ENCODE assay signal across 39 cellular contexts in the genomic region with DNA sequence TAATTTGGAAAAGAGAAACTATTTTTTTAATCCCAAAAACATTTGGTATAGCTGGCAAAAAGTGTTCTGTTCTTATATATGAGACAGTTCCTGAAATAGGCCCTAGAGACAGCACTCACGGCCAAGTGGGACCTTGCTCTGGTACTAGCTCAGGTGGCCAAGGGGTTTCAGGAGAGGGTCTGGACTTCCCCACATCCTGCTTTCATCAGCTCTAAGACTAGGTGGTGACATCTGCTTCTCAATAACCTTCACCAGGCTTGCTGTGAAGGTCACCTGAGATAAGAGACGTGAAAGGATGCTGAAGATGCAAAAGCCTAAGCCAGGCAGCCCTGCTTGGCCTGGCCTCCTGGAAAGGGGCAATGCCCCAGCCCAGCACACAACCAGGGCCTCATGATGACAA.
"Had no signal": no experiment of that assay in that cellular context is flagged by ENCODE, and none has a peak within 500 bp of the region (broad histone marks: within the 10 kb centered on the region; RNA-seq: fewer than 3 reads in every experiment).

No MANE protein-coding gene starts in this region.

- DNase-seq: activated effector memory CD4-positive, alpha-beta T cell treated with anti-CD3 and anti-CD28 coated beads, Interleukin-2, amount 50 U/mL, for 16 hours; activated effector memory CD4-positive, alpha-beta T cell treated with Interleukin-2 at 50 U/mL for 16 hours; activated gamma-delta T cell; activated gamma-delta T cell treated with Interleukin-2 at 50 U/mL for 16 hours; activated naive CD4-positive, alpha-beta T cell; activated naive CD4-positive, alpha-beta T cell treated with anti-CD3 and anti-CD28 coated beads for 36 hours; activated naive CD4-positive, alpha-beta T cell treated with anti-CD3 and anti-CD28 coated beads, Interleukin-2, amount 10 ng/mL, durations not matched to agents 7 days and 5 days; activated naive CD4-positive, alpha-beta T cell treated with anti-CD3 and anti-CD28 coated beads, Interleukin-2, amount 50 U/mL, for 16 hours; activated naive CD4-positive, alpha-beta T cell treated with Interleukin-2 at 50 U/mL for 16 hours; activated naive CD8-positive, alpha-beta T cell treated with anti-CD3 and anti-CD28 coated beads for 36 hours; activated naive CD8-positive, alpha-beta T cell treated with anti-CD3 and anti-CD28 coated beads, Interleukin-2, amount 10 ng/mL, durations not matched to agents 7 days and 5 days; activated naive CD8-positive, alpha-beta T cell treated with anti-CD3 and anti-CD28 coated beads, Interleukin-2, amount 50 U/mL, for 24 hours; activated T-cell treated with anti-CD3 and anti-CD28 coated beads, Interleukin-2, amount 50 U/mL, for 24 hours; activated T-cell treated with anti-CD3 and anti-CD28 coated beads, Interleukin-2, amount 50 U/mL, for 4 hours; activated T-cell treated with anti-CD3 and anti-CD28 coated beads, Interleukin-2, amount 50 U/mL, for 48 hours; activated T-cell treated with anti-CD3 and anti-CD28 coated beads, Interleukin-2, amount 50 U/mL, for 72 hours; adrenal gland; amniotic stem cell; amygdala; anterior cingulate cortex; aorta; body of pancreas; brain microvascular endothelial cell; caudate nucleus; central memory CD4-positive, alpha-beta T cell; cerebellar nuclear complex had no signal

- H3K4me3 Mint-ChIP-seq: activated naive CD4-positive, alpha-beta T cell treated with anti-CD3 and anti-CD28 coated beads for 36 hours; activated naive CD4-positive, alpha-beta T cell treated with anti-CD3 and anti-CD28 coated beads, Interleukin-2, amount 10 ng/mL, durations not matched to agents 7 days and 5 days; activated naive CD4-positive, alpha-beta T cell treated with anti-CD3 and anti-CD28 coated beads, Interleukin-2, amount 50 U/mL, for 24 hours; activated naive CD8-positive, alpha-beta T cell; activated naive CD8-positive, alpha-beta T cell treated with anti-CD3 and anti-CD28 coated beads for 36 hours; activated naive CD8-positive, alpha-beta T cell treated with anti-CD3 and anti-CD28 coated beads, Interleukin-2, amount 10 ng/mL, durations not matched to agents 7 days and 5 days; activated naive CD8-positive, alpha-beta T cell treated with anti-CD3 and anti-CD28 coated beads, Interleukin-2, amount 50 U/mL, for 24 hours; activated T-cell treated with anti-CD3 and anti-CD28 coated beads, Interleukin-2, amount 50 U/mL, for 24 hours; activated T-cell treated with anti-CD3 and anti-CD28 coated beads, Interleukin-2, amount 50 U/mL, for 4 hours; activated T-cell treated with anti-CD3 and anti-CD28 coated beads, Interleukin-2, amount 50 U/mL, for 72 hours; activated T-helper 1 cell treated with anti-CD3 and anti-CD28 coated beads, Interleukin-12 subunit alpha, Interleukin-12 subunit beta, Interleukin-2, Interleukin-4 antibody, amounts not matched to agents 30 ng/mL and 10 ng/mL and 1 ng/mL, durations not matched to agents 14 hours and 24 hours and 36 hours; activated T-helper 17 cell treated with anti-CD3 and anti-CD28 coated beads, Interleukin-2, amount 50 U/mL, for 72 hours; brain; central memory CD8-positive, alpha-beta T cell had no signal

- H3K27me3 ChIP-seq: adrenal gland, ascending aorta, body of pancreas, brain microvascular endothelial cell, breast epithelium, cardiac muscle cell had no signal

- H3K27ac ChIP-seq: adrenal gland, ascending aorta, body of pancreas, brain microvascular endothelial cell, breast epithelium, cardiac muscle cell had no signal

- H3K4me1 Mint-ChIP-seq: activated naive CD4-positive, alpha-beta T cell treated with anti-CD3 and anti-CD28 coated beads, Interleukin-2, amount 10 ng/mL, durations not matched to agents 7 days and 5 days; activated naive CD4-positive, alpha-beta T cell treated with anti-CD3 and anti-CD28 coated beads, Interleukin-2, amount 50 U/mL, for 24 hours; activated naive CD8-positive, alpha-beta T cell treated with anti-CD3 and anti-CD28 coated beads for 36 hours; activated naive CD8-positive, alpha-beta T cell treated with anti-CD3 and anti-CD28 coated beads, Interleukin-2, amount 50 U/mL, for 24 hours; activated T-helper 17 cell treated with anti-CD3 and anti-CD28 coated beads, Interleukin-2, amount 50 U/mL, for 72 hours had no signal

- H3K27me3 Mint-ChIP-seq: activated naive CD4-positive, alpha-beta T cell treated with anti-CD3 and anti-CD28 coated beads, Interleukin-2, amount 10 ng/mL, durations not matched to agents 7 days and 5 days; activated naive CD4-positive, alpha-beta T cell treated with anti-CD3 and anti-CD28 coated beads, Interleukin-2, amount 50 U/mL, for 24 hours; activated naive CD8-positive, alpha-beta T cell; activated naive CD8-positive, alpha-beta T cell treated with anti-CD3 and anti-CD28 coated beads for 36 hours; activated naive CD8-positive, alpha-beta T cell treated with anti-CD3 and anti-CD28 coated beads, Interleukin-2, amount 10 ng/mL, durations not matched to agents 7 days and 5 days; activated naive CD8-positive, alpha-beta T cell treated with anti-CD3 and anti-CD28 coated beads, Interleukin-2, amount 50 U/mL, for 24 hours; activated T-cell treated with anti-CD3 and anti-CD28 coated beads, Interleukin-2, amount 50 U/mL, for 24 hours; activated T-helper 17 cell treated with anti-CD3 and anti-CD28 coated beads, Interleukin-2, amount 50 U/mL, for 72 hours; brain; central memory CD8-positive, alpha-beta T cell had no signal

- H3K4me3 ChIP-seq: adrenal gland, ascending aorta, body of pancreas, breast epithelium, cardiac muscle cell had no signal

- H3K9me3 Mint-ChIP-seq: activated naive CD4-positive, alpha-beta T cell treated with anti-CD3 and anti-CD28 coated beads for 36 hours; activated naive CD4-positive, alpha-beta T cell treated with anti-CD3 and anti-CD28 coated beads, Interleukin-2, amount 10 ng/mL, durations not matched to agents 7 days and 5 days; activated naive CD4-positive, alpha-beta T cell treated with anti-CD3 and anti-CD28 coated beads, Interleukin-2, amount 50 U/mL, for 24 hours; activated naive CD4-positive, alpha-beta T cell treated with anti-CD3 and anti-CD28 coated beads, Interleukin-2, amount 50 U/mL, for 72 hours; activated naive CD8-positive, alpha-beta T cell treated with anti-CD3 and anti-CD28 coated beads for 36 hours; activated naive CD8-positive, alpha-beta T cell treated with anti-CD3 and anti-CD28 coated beads, Interleukin-2, amount 10 ng/mL, durations not matched to agents 7 days and 5 days; activated naive CD8-positive, alpha-beta T cell treated with anti-CD3 and anti-CD28 coated beads, Interleukin-2, amount 50 U/mL, for 24 hours; activated T-cell treated with anti-CD3 and anti-CD28 coated beads, Interleukin-2, amount 50 U/mL, for 24 hours; activated T-cell treated with anti-CD3 and anti-CD28 coated beads, Interleukin-2, amount 50 U/mL, for 4 hours; activated T-cell treated with anti-CD3 and anti-CD28 coated beads, Interleukin-2, amount 50 U/mL, for 72 hours; activated T-helper 1 cell treated with anti-CD3 and anti-CD28 coated beads, Interleukin-12 subunit alpha, Interleukin-12 subunit beta, Interleukin-2, Interleukin-4 antibody, amounts not matched to agents 30 ng/mL and 10 ng/mL and 1 ng/mL, durations not matched to agents 14 hours and 24 hours and 36 hours; activated T-helper 17 cell treated with anti-CD3 and anti-CD28 coated beads, Interleukin-2, amount 50 U/mL, for 72 hours; activated T-helper 2 cell treated with anti-CD3 and anti-CD28 coated beads, Interferon-gamma antibody, Interleukin-2, Interleukin-4, amounts not matched to agents 10 μg/mL and 5 μg/mL and 100 μg/mL, durations not matched to agents 14 hours and 24 hours and 36 hours; central memory CD8-positive, alpha-beta T cell had no signal

- H3K27ac Mint-ChIP-seq: activated naive CD4-positive, alpha-beta T cell treated with anti-CD3 and anti-CD28 coated beads for 36 hours; activated naive CD4-positive, alpha-beta T cell treated with anti-CD3 and anti-CD28 coated beads, Interleukin-2, amount 10 ng/mL, durations not matched to agents 7 days and 5 days; activated naive CD8-positive, alpha-beta T cell; activated naive CD8-positive, alpha-beta T cell treated with anti-CD3 and anti-CD28 coated beads for 36 hours; activated naive CD8-positive, alpha-beta T cell treated with anti-CD3 and anti-CD28 coated beads, Interleukin-2, amount 10 ng/mL, durations not matched to agents 7 days and 5 days; activated naive CD8-positive, alpha-beta T cell treated with anti-CD3 and anti-CD28 coated beads, Interleukin-2, amount 50 U/mL, for 24 hours; activated T-cell treated with anti-CD3 and anti-CD28 coated beads, Interleukin-2, amount 50 U/mL, for 24 hours; activated T-cell treated with anti-CD3 and anti-CD28 coated beads, Interleukin-2, amount 50 U/mL, for 72 hours; activated T-helper 1 cell treated with anti-CD3 and anti-CD28 coated beads, Interleukin-12 subunit alpha, Interleukin-12 subunit beta, Interleukin-2, Interleukin-4 antibody, amounts not matched to agents 30 ng/mL and 10 ng/mL and 1 ng/mL, durations not matched to agents 14 hours and 24 hours and 36 hours; activated T-helper 17 cell treated with anti-CD3 and anti-CD28 coated beads, Interleukin-2, amount 50 U/mL, for 72 hours; activated T-helper 2 cell treated with anti-CD3 and anti-CD28 coated beads, Interferon-gamma antibody, Interleukin-2, Interleukin-4, amounts not matched to agents 10 μg/mL and 5 μg/mL and 100 μg/mL, durations not matched to agents 14 hours and 24 hours and 36 hours; brain had no signal

- FAIRE-seq: astrocyte, bronchial epithelial cell had no signal

- ATAC-seq: activated naive CD4-positive, alpha-beta T cell treated with anti-CD3 and anti-CD28 coated beads, Interleukin-2, amount 50 U/mL, for 72 hours; activated naive CD8-positive, alpha-beta T cell treated with anti-CD3 and anti-CD28 coated beads, Interleukin-2, amount 50 U/mL, for 24 hours; activated T-cell treated with anti-CD3 and anti-CD28 coated beads, Interleukin-2, amount 50 U/mL, for 4 hours; activated T-cell treated with anti-CD3 and anti-CD28 coated beads, Interleukin-2, amount 50 U/mL, for 72 hours; activated T-helper 17 cell treated with anti-CD3 and anti-CD28 coated beads, Interleukin-2, amount 50 U/mL, for 72 hours; body of pancreas had no signal

- H3K9me3 ChIP-seq: adrenal gland, ascending aorta, body of pancreas, breast epithelium had no signal

- H3K4me1 ChIP-seq: adrenal gland, ascending aorta, body of pancreas, breast epithelium had no signal
